In genomic region chr3:73614385-73614784, GRCh38 we compare ENCODE assay signal across 11 cellular contexts. TPM values are rescaled to one million over a fixed set of nuclear protein-coding genes. Genes with fewer than 3 reads are reported as not detected.
DNase-seq lines count a peak whose midpoint lies in the region; ATAC-seq and TF ChIP-seq lines count a peak whose summit lies in the region.
"Had no signal": no experiment of that assay in that cellular context is flagged by ENCODE, and none has a peak within 500 bp of the region (broad histone marks: within the 10 kb centered on the region; RNA-seq: fewer than 3 reads in every experiment).

No MANE protein-coding gene starts in this region.

- peak; percentile 53 for DNase-seq in EL
- peak; percentile 49 for DNase-seq in SKM-1 (lab: John Stamatoyannopoulos, UW; ENCODE audit: unreplicated experiment)
- DNase-seq in fibroblast of the conjunctiva (ENCODE audit: low read depth) = peak; percentile 83
- DNase-seq in omental fat pad (ENCODE audit: low spot score) = no peak
- no peak for DNase-seq in activated T-cell treated with anti-CD3 and anti-CD28 coated beads, Interleukin-2, amount 50 U/mL, for 1 hour
- DNase-seq in stimulated activated CD4-positive, alpha-beta T cell treated with anti-CD3 and anti-CD28 coated beads, Interleukin-2, amount 100 ng/mL, for 48 hours = no peak
- no peak for DNase-seq in activated T-cell treated with anti-CD3 and anti-CD28 coated beads for 4 hours
- DNase-seq: effector memory CD4-positive, alpha-beta T cell; MM.1S had no signal

- ATAC-seq in omental fat pad (ENCODE audit: low FRiP score) (peak; percentile 92), HG03139 (IDR thresholded peaks at IDR 0.05; ENCODE audit: unreplicated experiment) (no peak)
- ATAC-seq: activated T-helper 17 cell treated with anti-CD3 and anti-CD28 coated beads, Interleukin-2, amount 50 U/mL, for 72 hours had no signal

- TF ChIP-seq CTCF in omental fat pad (IDR thresholded peaks at IDR 0.05) = no peak

RNA-seq across cellular contexts. Expression of gene PDZRN3, which starts 10.4 kb away (rescaled TPM):
- 10 to 100 TPM; 22.8 to 47.4 (median 37.5) TPM for total RNA-seq in omental fat pad
- total RNA-seq: activated T-helper 17 cell treated with anti-CD3 and anti-CD28 coated beads, Interleukin-2, amount 50 U/mL, for 72 hours had no signal

Comparison
In these comparisons a context has a peak if more than half of its experiments do, and no peak if none do; other contexts are left out.
1. DNase-seq: peak in EL (single experiment), SKM-1 (single experiment) and fibroblast of the conjunctiva (single experiment); none in omental fat pad (single experiment), activated T-cell treated with anti-CD3 and anti-CD28 coated beads, Interleukin-2, amount 50 U/mL, for 1 hour (single experiment), stimulated activated CD4-positive, alpha-beta T cell treated with anti-CD3 and anti-CD28 coated beads, Interleukin-2, amount 100 ng/mL, for 48 hours (0 of 2) and activated T-cell treated with anti-CD3 and anti-CD28 coated beads for 4 hours (single experiment).